Comparison of ENCODE assay signal across 1 cellular context in the genomic region with DNA sequence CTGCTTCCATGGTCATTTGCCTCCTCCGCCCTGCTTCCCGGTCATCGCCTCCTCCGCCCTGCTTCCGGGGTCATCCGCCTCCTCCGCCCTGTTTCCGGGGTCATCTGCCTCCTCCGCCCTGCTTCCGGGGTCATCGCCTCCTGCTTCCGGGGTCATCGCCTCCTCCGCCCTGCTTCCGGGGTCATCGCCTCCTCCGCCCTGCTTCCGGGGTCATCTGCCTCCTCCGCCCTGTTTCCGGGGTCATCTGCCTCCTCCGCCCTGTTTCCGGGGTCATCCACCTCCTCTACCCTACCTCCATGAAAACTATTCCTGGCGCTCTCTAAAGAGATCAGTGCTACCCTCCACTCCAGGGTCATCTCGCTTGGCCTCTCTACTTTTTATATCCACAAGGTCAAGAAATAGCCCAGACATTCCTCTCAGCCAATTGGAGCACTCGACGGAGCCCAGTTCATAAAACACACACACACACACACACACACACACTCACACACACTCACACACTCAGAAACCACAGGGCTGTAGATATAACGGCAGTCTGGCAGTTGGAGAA.
TF ChIP-seq lines count a peak whose summit lies in the region.

No MANE protein-coding gene starts in this region.

TF ChIP-seq in K562, 482 proteins besides CTCF, POLR2A, EP300 and RAD21 (continued from another document and continues in another):
- TF ChIP-seq ZSCAN32 (CRISPR knock-in tag; IDR thresholded peaks at IDR 0.05) = no peak
- TF ChIP-seq ZNF431 (CRISPR knock-in tag; IDR thresholded peaks at IDR 0.05) = peak; percentile 33; the same call in 1 of the 2 replicates
- TF ChIP-seq ATF1 (CRISPR knock-in tag; IDR thresholded peaks at IDR 0.05) = no peak
- 0 out of 2 replicates have a peak, but pooled peaks have one; percentile 46 for TF ChIP-seq ATF1 (tag; IDR thresholded peaks at IDR 0.05)
- TF ChIP-seq, protein P1, sequence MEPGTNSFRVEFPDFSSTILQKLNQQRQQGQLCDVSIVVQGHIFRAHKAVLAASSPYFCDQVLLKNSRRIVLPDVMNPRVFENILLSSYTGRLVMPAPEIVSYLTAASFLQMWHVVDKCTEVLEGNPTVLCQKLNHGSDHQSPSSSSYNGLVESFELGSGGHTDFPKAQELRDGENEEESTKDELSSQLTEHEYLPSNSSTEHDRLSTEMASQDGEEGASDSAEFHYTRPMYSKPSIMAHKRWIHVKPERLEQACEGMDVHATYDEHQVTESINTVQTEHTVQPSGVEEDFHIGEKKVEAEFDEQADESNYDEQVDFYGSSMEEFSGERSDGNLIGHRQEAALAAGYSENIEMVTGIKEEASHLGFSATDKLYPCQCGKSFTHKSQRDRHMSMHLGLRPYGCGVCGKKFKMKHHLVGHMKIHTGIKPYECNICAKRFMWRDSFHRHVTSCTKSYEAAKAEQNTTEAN (CRISPR knock-in tag; IDR thresholded peaks at IDR 0.05) = no peak
- TF ChIP-seq GABPB1 (CRISPR knock-in tag; IDR thresholded peaks at IDR 0.05) = peak; percentile 81
- peak; percentile 22; the same call in 1 of the 2 replicates for TF ChIP-seq CREM (IDR thresholded peaks at IDR 0.05; ENCODE audit: low read depth)
- 0 out of 2 replicates have a peak, but pooled peaks have one; percentile 12 for TF ChIP-seq NCOA1 (IDR thresholded peaks at IDR 0.05; ENCODE audit: low read depth)
- no peak for TF ChIP-seq RUNX1 (IDR thresholded peaks at IDR 0.05; ENCODE audit: low read depth)
- no peak for TF ChIP-seq MAFK (IDR thresholded peaks at IDR 0.05; ENCODE audit: low read length)
- TF ChIP-seq EP400 (IDR thresholded peaks at IDR 0.05) = peak; percentile 47; the same call in 1 of the 2 replicates
- TF ChIP-seq E2F5 (CRISPR knock-in tag; IDR thresholded peaks at IDR 0.05) = no peak
- TF ChIP-seq TEAD4 (IDR thresholded peaks at IDR 0.05; ENCODE audit: low read length) = no peak
- no peak for TF ChIP-seq TEAD4 (CRISPR knock-in tag; IDR thresholded peaks at IDR 0.05; ENCODE audit: borderline replicate concordance)
- TF ChIP-seq HDAC3 (IDR thresholded peaks at IDR 0.05; ENCODE audit: borderline replicate concordance, partially characterized antibody) = no peak
- TF ChIP-seq FOXP1 (CRISPR knock-in tag; IDR thresholded peaks at IDR 0.05) = no peak
- no peak for TF ChIP-seq ZNF717 (CRISPR knock-in tag; IDR thresholded peaks at IDR 0.05)
- TF ChIP-seq NCOA6 (IDR thresholded peaks at IDR 0.05) = no peak
- TF ChIP-seq, protein P2, sequence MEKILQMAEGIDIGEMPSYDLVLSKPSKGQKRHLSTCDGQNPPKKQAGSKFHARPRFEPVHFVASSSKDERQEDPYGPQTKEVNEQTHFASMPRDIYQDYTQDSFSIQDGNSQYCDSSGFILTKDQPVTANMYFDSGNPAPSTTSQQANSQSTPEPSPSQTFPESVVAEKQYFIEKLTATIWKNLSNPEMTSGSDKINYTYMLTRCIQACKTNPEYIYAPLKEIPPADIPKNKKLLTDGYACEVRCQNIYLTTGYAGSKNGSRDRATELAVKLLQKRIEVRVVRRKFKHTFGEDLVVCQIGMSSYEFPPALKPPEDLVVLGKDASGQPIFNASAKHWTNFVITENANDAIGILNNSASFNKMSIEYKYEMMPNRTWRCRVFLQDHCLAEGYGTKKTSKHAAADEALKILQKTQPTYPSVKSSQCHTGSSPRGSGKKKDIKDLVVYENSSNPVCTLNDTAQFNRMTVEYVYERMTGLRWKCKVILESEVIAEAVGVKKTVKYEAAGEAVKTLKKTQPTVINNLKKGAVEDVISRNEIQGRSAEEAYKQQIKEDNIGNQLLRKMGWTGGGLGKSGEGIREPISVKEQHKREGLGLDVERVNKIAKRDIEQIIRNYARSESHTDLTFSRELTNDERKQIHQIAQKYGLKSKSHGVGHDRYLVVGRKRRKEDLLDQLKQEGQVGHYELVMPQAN (IDR thresholded peaks at IDR 0.05; ENCODE audit: borderline replicate concordance) = no peak
- TF ChIP-seq YY1 (IDR thresholded peaks at IDR 0.05; ENCODE audit: borderline replicate concordance in 1 of 3, control insufficient read depth in 1 of 3, extremely low read depth in 1 of 3, insufficient read depth in 3 of 3, insufficient read length in 1 of 3, insufficient replicate concordance in 2 of 3, low read depth in 1 of 3, low read length in 2 of 3) = peak in 1 of 3 experiments; percentile 19
- TF ChIP-seq ILF3 (IDR thresholded peaks at IDR 0.05; ENCODE audit: borderline replicate concordance) = no peak
- peak in 1 of 2 experiments; percentile 81; a peak in 1 of 4 replicates for TF ChIP-seq KDM4B (IDR thresholded peaks at IDR 0.05; ENCODE audit: borderline replicate concordance in 2 of 2, low read depth in 1 of 2)
- no peak for TF ChIP-seq E2F3 (CRISPR knock-in tag; IDR thresholded peaks at IDR 0.05)
- TF ChIP-seq TCFL5 (CRISPR knock-in tag; conservative IDR thresholded peaks at IDR 0.05) = no peak
- TF ChIP-seq, protein P3, sequence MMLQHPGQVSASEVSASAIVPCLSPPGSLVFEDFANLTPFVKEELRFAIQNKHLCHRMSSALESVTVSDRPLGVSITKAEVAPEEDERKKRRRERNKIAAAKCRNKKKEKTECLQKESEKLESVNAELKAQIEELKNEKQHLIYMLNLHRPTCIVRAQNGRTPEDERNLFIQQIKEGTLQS (IDR thresholded peaks at IDR 0.05) = no peak
- TF ChIP-seq, protein P3 (CRISPR knock-in tag; conservative IDR thresholded peaks at IDR 0.05) = no peak
- TF ChIP-seq ZBTB5 (IDR thresholded peaks at IDR 0.05) = no peak
- TF ChIP-seq HMGN3 (IDR thresholded peaks at IDR 0.05; ENCODE audit: borderline replicate concordance, extremely low read depth, insufficient read length, low read depth, low read length) = no peak
- no peak for TF ChIP-seq SMAD1 (IDR thresholded peaks at IDR 0.05; ENCODE audit: low read depth, low read length, partially characterized antibody)
- no peak for TF ChIP-seq ZBTB2 (IDR thresholded peaks at IDR 0.05)
- TF ChIP-seq SNIP1 (IDR thresholded peaks at IDR 0.05; ENCODE audit: low read depth) = no peak
- no peak for TF ChIP-seq PHB (CRISPR knock-in tag; IDR thresholded peaks at IDR 0.05)
- peak; percentile 56; the same call in 1 of the 2 replicates for TF ChIP-seq ATF7 (IDR thresholded peaks at IDR 0.05)
- no peak for TF ChIP-seq ZNF655 (CRISPR knock-in tag; IDR thresholded peaks at IDR 0.05)
- TF ChIP-seq DPF2 (IDR thresholded peaks at IDR 0.05) = peak; percentile 70
- TF ChIP-seq, protein P4, sequence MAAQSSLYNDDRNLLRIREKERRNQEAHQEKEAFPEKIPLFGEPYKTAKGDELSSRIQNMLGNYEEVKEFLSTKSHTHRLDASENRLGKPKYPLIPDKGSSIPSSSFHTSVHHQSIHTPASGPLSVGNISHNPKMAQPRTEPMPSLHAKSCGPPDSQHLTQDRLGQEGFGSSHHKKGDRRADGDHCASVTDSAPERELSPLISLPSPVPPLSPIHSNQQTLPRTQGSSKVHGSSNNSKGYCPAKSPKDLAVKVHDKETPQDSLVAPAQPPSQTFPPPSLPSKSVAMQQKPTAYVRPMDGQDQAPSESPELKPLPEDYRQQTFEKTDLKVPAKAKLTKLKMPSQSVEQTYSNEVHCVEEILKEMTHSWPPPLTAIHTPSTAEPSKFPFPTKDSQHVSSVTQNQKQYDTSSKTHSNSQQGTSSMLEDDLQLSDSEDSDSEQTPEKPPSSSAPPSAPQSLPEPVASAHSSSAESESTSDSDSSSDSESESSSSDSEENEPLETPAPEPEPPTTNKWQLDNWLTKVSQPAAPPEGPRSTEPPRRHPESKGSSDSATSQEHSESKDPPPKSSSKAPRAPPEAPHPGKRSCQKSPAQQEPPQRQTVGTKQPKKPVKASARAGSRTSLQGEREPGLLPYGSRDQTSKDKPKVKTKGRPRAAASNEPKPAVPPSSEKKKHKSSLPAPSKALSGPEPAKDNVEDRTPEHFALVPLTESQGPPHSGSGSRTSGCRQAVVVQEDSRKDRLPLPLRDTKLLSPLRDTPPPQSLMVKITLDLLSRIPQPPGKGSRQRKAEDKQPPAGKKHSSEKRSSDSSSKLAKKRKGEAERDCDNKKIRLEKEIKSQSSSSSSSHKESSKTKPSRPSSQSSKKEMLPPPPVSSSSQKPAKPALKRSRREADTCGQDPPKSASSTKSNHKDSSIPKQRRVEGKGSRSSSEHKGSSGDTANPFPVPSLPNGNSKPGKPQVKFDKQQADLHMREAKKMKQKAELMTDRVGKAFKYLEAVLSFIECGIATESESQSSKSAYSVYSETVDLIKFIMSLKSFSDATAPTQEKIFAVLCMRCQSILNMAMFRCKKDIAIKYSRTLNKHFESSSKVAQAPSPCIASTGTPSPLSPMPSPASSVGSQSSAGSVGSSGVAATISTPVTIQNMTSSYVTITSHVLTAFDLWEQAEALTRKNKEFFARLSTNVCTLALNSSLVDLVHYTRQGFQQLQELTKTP (IDR thresholded peaks at IDR 0.05; ENCODE audit: low read depth in 1 of 2, partially characterized antibody in 2 of 2) = peak in 1 of 2 experiments; percentile 49
- TF ChIP-seq PATZ1 (CRISPR knock-in tag; IDR thresholded peaks at IDR 0.05; ENCODE audit: borderline replicate concordance) = no peak
- no peak for TF ChIP-seq MTA1 (IDR thresholded peaks at IDR 0.05; ENCODE audit: borderline replicate concordance)
- TF ChIP-seq ARHGAP35 (IDR thresholded peaks at IDR 0.05; ENCODE audit: partially characterized antibody) = no peak
- no peak for TF ChIP-seq ZNF586 (CRISPR knock-in tag; conservative IDR thresholded peaks at IDR 0.05)
- no peak for TF ChIP-seq NFE2 (IDR thresholded peaks at IDR 0.05; ENCODE audit: low read depth)
- TF ChIP-seq SIN3B (IDR thresholded peaks at IDR 0.05; ENCODE audit: low read depth) = no peak
- no peak for TF ChIP-seq MYNN (IDR thresholded peaks at IDR 0.05)
- TF ChIP-seq MYNN (CRISPR knock-in tag; IDR thresholded peaks at IDR 0.05) = no peak
- TF ChIP-seq, protein P5, sequence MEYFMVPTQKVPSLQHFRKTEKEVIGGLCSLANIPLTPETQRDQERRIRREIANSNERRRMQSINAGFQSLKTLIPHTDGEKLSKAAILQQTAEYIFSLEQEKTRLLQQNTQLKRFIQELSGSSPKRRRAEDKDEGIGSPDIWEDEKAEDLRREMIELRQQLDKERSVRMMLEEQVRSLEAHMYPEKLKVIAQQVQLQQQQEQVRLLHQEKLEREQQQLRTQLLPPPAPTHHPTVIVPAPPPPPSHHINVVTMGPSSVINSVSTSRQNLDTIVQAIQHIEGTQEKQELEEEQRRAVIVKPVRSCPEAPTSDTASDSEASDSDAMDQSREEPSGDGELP (CRISPR knock-in tag; IDR thresholded peaks at IDR 0.05; ENCODE audit: borderline replicate concordance) = peak; percentile 92
